Comparison of ENCODE assay signal across 9 cellular contexts in the genomic region with DNA sequence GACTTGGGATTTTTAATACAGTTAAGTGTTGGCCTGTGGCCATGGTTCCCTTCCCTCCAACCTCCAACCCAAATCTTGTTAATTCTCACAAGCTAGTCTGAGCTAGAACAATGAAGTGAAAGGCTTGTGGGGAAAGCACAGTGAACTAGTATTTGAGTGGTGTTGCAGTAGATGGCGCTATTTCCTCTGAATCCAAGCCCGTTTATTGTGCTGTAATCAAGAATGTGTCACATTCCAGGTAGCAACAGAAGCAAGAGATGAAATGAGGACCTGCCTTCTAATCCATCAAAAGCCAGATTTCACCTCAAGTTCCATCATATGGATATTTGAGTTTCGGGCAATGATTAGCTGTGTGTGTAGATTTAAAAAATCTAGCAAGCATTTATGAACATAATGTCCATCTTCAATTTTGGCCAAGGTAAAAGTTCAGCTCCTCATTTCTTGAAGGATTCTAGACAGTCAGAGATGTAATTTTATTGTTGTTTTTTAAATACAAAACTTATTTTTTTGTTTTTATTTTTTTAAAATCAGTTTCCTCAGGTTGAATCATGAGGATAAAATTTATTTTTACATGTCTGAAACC.
DNase-seq lines count a peak whose midpoint lies in the region; ATAC-seq, FAIRE-seq and TF ChIP-seq lines count a peak whose summit lies in the region.
"Had no signal": no experiment of that assay in that cellular context is flagged by ENCODE, and none has a peak within 500 bp of the region (broad histone marks: within the 10 kb centered on the region; RNA-seq: fewer than 3 reads in every experiment).

No MANE protein-coding gene starts in this region.

- no peaks in the 10 kb centered on the region for H3K4me1 ChIP-seq in lung (ENCODE audit: control insufficient read depth in 2 of 2, insufficient read depth in 2 of 2, low read length in 2 of 2)
- H3K4me1 ChIP-seq in thyroid gland: no peaks in the 10 kb centered on the region

- intact Hi-C loops in thyroid gland (cut with DNase I) (no loop called here), sciatic nerve (cut with DNase I) (no loop called here)

- 17 to 24% methylated on average over 3 of the region's 3 CpGs for WGBS in lung, 2 donors
- WGBS in thyroid gland, 2 donors: 19 to 22% methylated on average over 3 of the region's 3 CpGs

- H3K36me3 ChIP-seq in bronchial epithelial cell (ENCODE audit: control insufficient read depth, insufficient read depth, low read length) (no peaks in the 10 kb centered on the region), lung (ENCODE audit: control insufficient read depth in 2 of 2, insufficient read depth in 2 of 2, low read length in 2 of 2) (no peaks in the 10 kb centered on the region), thyroid gland (no peaks in the 10 kb centered on the region)

- H3K27me3 ChIP-seq in bronchial epithelial cell (ENCODE audit: control insufficient read depth, insufficient read depth, low read length) (peaks cover 4% of the 10 kb centered on the region), lung (ENCODE audit: control insufficient read depth, insufficient read depth) (no peaks in the 10 kb centered on the region), thyroid gland (no peaks in the 10 kb centered on the region)

- H3K4me3 ChIP-seq in bronchial epithelial cell (ENCODE audit: low read depth, low read length): no peak overlapping the region
- no peak overlapping the region for H3K4me3 ChIP-seq in lung
- H3K4me3 ChIP-seq in thyroid gland (replicated peaks in 1 of 3): no peak overlapping the region

- TF ChIP-seq CTCF in bronchial epithelial cell (IDR thresholded peaks at IDR 0.05; ENCODE audit: insufficient read depth, low read length, severe bottlenecking): peak; percentile 82
- peak; percentile 25 for TF ChIP-seq CTCF in lung (IDR thresholded peaks at IDR 0.05; ENCODE audit: control extremely low read depth, extremely low read depth)
- peak in 1 of 6 experiments; percentile 21 for TF ChIP-seq CTCF in thyroid gland (IDR thresholded peaks at IDR 0.05)

- no peaks in the 10 kb centered on the region for H3K9me3 ChIP-seq in lung (ENCODE audit: control insufficient read depth in 2 of 2, insufficient read depth in 1 of 2, low read length in 1 of 2)
- H3K9me3 ChIP-seq in thyroid gland: no peaks in the 10 kb centered on the region

- in situ Hi-C loops in G401 (cut with HindIII; ENCODE audit: low sequenced_read_pairs): no loop called here

- no peak for TF ChIP-seq POLR2A in thyroid gland (IDR thresholded peaks at IDR 0.05)

- peak; percentile 40 for FAIRE-seq in bronchial epithelial cell (lab: Jason Lieb, UNC)
- FAIRE-seq: TTC549 had no signal

- ATAC-seq in HG03469 (IDR thresholded peaks at IDR 0.05; ENCODE audit: unreplicated experiment): peak; percentile 36
- ATAC-seq in lung (ENCODE audit: insufficient read depth, low FRiP score): no peak
- no peak for ATAC-seq in GM21737 (IDR thresholded peaks at IDR 0.05; ENCODE audit: unreplicated experiment)
- no peak for ATAC-seq in sciatic nerve

- H3K27ac ChIP-seq in lung (ENCODE audit: low read depth in 1 of 2, low read length in 1 of 2) (no peak overlapping the region), thyroid gland (no peak overlapping the region)

- peak; percentile 85 for DNase-seq in G401 (ENCODE audit: low spot score)
- DNase-seq in NCI-H748 treated with DMSO at 0.1 percent for 48 hours (lab: John Stamatoyannopoulos, UW): peak; percentile 74
- peak; percentile 74 for DNase-seq in bronchial epithelial cell (ENCODE audit: low read depth)
- DNase-seq in lung (ENCODE audit: low spot score): peak; percentile 38
- no peak for DNase-seq in thyroid gland
- DNase-seq in sciatic nerve (ENCODE audit: low spot score): no peak

Comparison
In these comparisons a context has a peak if more than half of its experiments do, and no peak if none do; other contexts are left out.
1. DNase-seq: peak in G401 (single experiment), NCI-H748 treated with DMSO at 0.1 percent for 48 hours (single experiment), bronchial epithelial cell (single experiment) and lung (single experiment); none in thyroid gland (0 of 2) and sciatic nerve (single experiment).